Comparison of ENCODE assay signal across 16 cellular contexts in genomic region chr2:104914509-104914908, GRCh38.
"Had no signal": no experiment of that assay in that cellular context is flagged by ENCODE, and none has a peak within 500 bp of the region (broad histone marks: within the 10 kb centered on the region; RNA-seq: fewer than 3 reads in every experiment).

No MANE protein-coding gene starts in this region.

- H3K4me3 ChIP-seq: hepatocyte, left lung, mucosa of descending colon, thyroid gland, vagina had no signal

- H3K4me2 ChIP-seq: hepatocyte had no signal

- H3K36me3 ChIP-seq: left lung, thyroid gland, vagina had no signal

- DNase-seq: activated CD4-positive, alpha-beta T cell treated with anti-CD3 and anti-CD28 coated beads, Interleukin-2, amount 10 ng/mL, durations not matched to agents 7 days and 5 days; activated CD4-positive, CD25-positive, alpha-beta regulatory T cell; activated gamma-delta T cell treated with Interleukin-2 at 50 U/mL for 16 hours; amniotic stem cell; islet precursor cell; left lung; mammary epithelial cell; mucosa of descending colon; naive thymus-derived CD4-positive, alpha-beta T cell; stimulated activated CD4-positive, alpha-beta T cell treated with anti-CD3 and anti-CD28 coated beads, Interleukin-12 subunit alpha, Interleukin-12 subunit beta, amount 100 ng/mL, for 4 hours; stimulated activated CD4-positive, alpha-beta T cell treated with anti-CD3 and anti-CD28 coated beads, Interleukin-2, amount 100 ng/mL, for 24 hours; thyroid gland had no signal

- H3K9ac ChIP-seq: parathyroid adenoma had no signal

- H3K27me3 ChIP-seq: hepatocyte, left lung, thyroid gland, vagina had no signal

- H3K4me1 ChIP-seq: left lung, parathyroid adenoma, thyroid gland, vagina had no signal

- H3K27ac ChIP-seq: hepatocyte, left lung, parathyroid adenoma, thyroid gland, vagina had no signal

- H2AFZ ChIP-seq: hepatocyte, parathyroid adenoma had no signal

- H3K9me3 ChIP-seq: left lung, mucosa of descending colon, thyroid gland, vagina had no signal

- H3K79me2 ChIP-seq: hepatocyte, parathyroid adenoma had no signal

- ATAC-seq: left lung; mucosa of descending colon; naive thymus-derived CD4-positive, alpha-beta T cell had no signal

- FAIRE-seq: endometrium had no signal
